In genomic region chr3:63724987-63725386, GRCh38 we compare ENCODE assay signal across 13 cellular contexts.
DNase-seq lines count a peak whose midpoint lies in the region; ATAC-seq and TF ChIP-seq lines count a peak whose summit lies in the region.
"Had no signal": no experiment of that assay in that cellular context is flagged by ENCODE, and none has a peak within 500 bp of the region (broad histone marks: within the 10 kb centered on the region; RNA-seq: fewer than 3 reads in every experiment).

No MANE protein-coding gene starts in this region.

- CTCF ChIA-PET in AG04449 (lab: Yijun Ruan, JAX) (interaction anchor here (1.2 to 4.0 kb wide), 2 partner anchors 20 to 374 kb away, joined by 4 to 17 read pairs; no protein-coding TSS in a partner anchor), mammary epithelial cell (lab: Charles Lee; ENCODE audit: low non-redundant PET) (no interaction called here)

- peak overlapping the region; percentile 60 for H3K4me2 ChIP-seq in mammary epithelial cell (ENCODE audit: insufficient read depth, low read depth, low read length)
- H3K4me2 ChIP-seq: neural progenitor cell had no signal

- H3K27me3 ChIP-seq in mammary epithelial cell (ENCODE audit: insufficient read depth, low read length) = no peaks in the 10 kb centered on the region
- H3K27me3 ChIP-seq: neural progenitor cell, tibial artery had no signal

- no peak for ATAC-seq in HG02970 (IDR thresholded peaks at IDR 0.05; ENCODE audit: low FRiP score, unreplicated experiment)
- ATAC-seq: K562 had no signal

- H2AFZ ChIP-seq in mammary epithelial cell (ENCODE audit: low read depth, low read length) = peak overlapping the region; percentile 43
- H2AFZ ChIP-seq: neural progenitor cell had no signal

- no TSS peak for BruUV-seq in mammary epithelial cell (replicated peaks; lab: Mats Ljungman, UMichigan)

- no peaks in the 10 kb centered on the region for H4K20me1 ChIP-seq in mammary epithelial cell (ENCODE audit: insufficient read depth, low read length)

- no peak for TF ChIP-seq CTCF in AG04449 (IDR thresholded peaks at IDR 0.05; ENCODE audit: insufficient read depth, low read length, missing control alignments)
- no peak for TF ChIP-seq CTCF in mammary epithelial cell (conservative IDR thresholded peaks at IDR 0.05 in 1 of 2, IDR thresholded peaks at IDR 0.05 in 1 of 2; ENCODE audit: extremely low read depth in 1 of 2, insufficient read depth in 1 of 2, low read depth in 1 of 2, low read length in 2 of 2)

- WGBS in mammary epithelial cell (ENCODE audit: low coverage, missing lambda C conversion rate) = 9% methylated on average over 3 of the region's 3 CpGs

- no peaks in the 10 kb centered on the region for H3K36me3 ChIP-seq in mammary epithelial cell (ENCODE audit: insufficient read depth, low read length)
- H3K36me3 ChIP-seq: neural progenitor cell, tibial artery had no signal

- peak overlapping the region; percentile 54 for H3K27ac ChIP-seq in mammary epithelial cell (ENCODE audit: insufficient read depth, low read depth, low read length)
- H3K27ac ChIP-seq: neural progenitor cell, tibial artery had no signal

- H3K4me3 ChIP-seq in AG04449 (ENCODE audit: low read depth, low read length) (no peak overlapping the region), mammary epithelial cell (replicated peaks in 1 of 3; ENCODE audit: insufficient read depth in 1 of 3, low read depth in 2 of 3, low read length in 3 of 3) (no peak overlapping the region)
- H3K4me3 ChIP-seq: K562, neural progenitor cell, tibial artery had no signal

- no peak overlapping the region for H3K9ac ChIP-seq in mammary epithelial cell (ENCODE audit: insufficient read depth, low read length)
- H3K9ac ChIP-seq: neural progenitor cell had no signal

- DNase-seq in AG04449 (ENCODE audit: low read depth, low spot score) (peak; percentile 85), HS-5 (ENCODE audit: low read depth) (peak; percentile 82), mammary epithelial cell (peak; percentile 82), islet precursor cell (peak; percentile 89), middle frontal gyrus (ENCODE audit: extremely low spot score, low spot score) (no peak), activated gamma-delta T cell treated with Interleukin-2 at 50 U/mL for 16 hours (no peak)
- DNase-seq in activated CD4-positive, alpha-beta T cell treated with anti-CD3 and anti-CD28 coated beads for 48 hours = no peak
- DNase-seq: aorta, NCI-H524, tibial artery had no signal

- intact Hi-C loops in mammary epithelial cell (cut with micrococcal nuclease) = no loop called here

- dilution Hi-C loops in mammary epithelial cell (cut with HindIII; ENCODE audit: low sequenced_read_pairs) = no loop called here

- POLR2A ChIA-PET in AG04449 (lab: Yijun Ruan, JAX) = no interaction called here

- peaks cover 24% of the 10 kb centered on the region for H3K4me1 ChIP-seq in mammary epithelial cell (ENCODE audit: insufficient read depth, low read length)
- H3K4me1 ChIP-seq: tibial artery had no signal

- in situ Hi-C loops in mammary epithelial cell (cut with MboI; ENCODE audit: low sequenced_read_pairs in 2 of 2) = no loop called here

- H3K79me2 ChIP-seq in mammary epithelial cell (ENCODE audit: insufficient read depth, low read length) = no peaks in the 10 kb centered on the region

- no peaks in the 10 kb centered on the region for H3K9me3 ChIP-seq in mammary epithelial cell (replicated peaks; ENCODE audit: insufficient read depth, low read length)
- H3K9me3 ChIP-seq: tibial artery had no signal

Comparison
In these comparisons a context has a peak if more than half of its experiments do, and no peak if none do; other contexts are left out.
1. DNase-seq: peak in AG04449 (single experiment), HS-5 (single experiment), mammary epithelial cell (single experiment) and islet precursor cell (single experiment); none in middle frontal gyrus (single experiment), activated gamma-delta T cell treated with Interleukin-2 at 50 U/mL for 16 hours (single experiment) and activated CD4-positive, alpha-beta T cell treated with anti-CD3 and anti-CD28 coated beads for 48 hours (single experiment).